In genomic region chr12:89161553-89161952, GRCh38 we compare ENCODE assay signal across 2 cellular contexts.
TF ChIP-seq lines count a peak whose summit lies in the region.

No MANE protein-coding gene starts in this region.

TF ChIP-seq in A549, 52 proteins besides CTCF, POLR2A, EP300 and RAD21:
- TF ChIP-seq NFE2L2 (conservative IDR thresholded peaks at IDR 0.05; ENCODE audit: low read length), result no peak
- TF ChIP-seq CEBPB (IDR thresholded peaks at IDR 0.05), result peak; percentile 41 to 53; a peak in 3 of 4 replicates

TF ChIP-seq in IMR-90, 13 proteins besides CTCF, POLR2A, EP300 and RAD21:
- TF ChIP-seq CHD1 (IDR thresholded peaks at IDR 0.05; ENCODE audit: low read depth, low read length), result no peak
- TF ChIP-seq CEBPB (IDR thresholded peaks at IDR 0.05; ENCODE audit: low read depth, low read length), result peak; percentile 39; the same call in 1 of the 2 replicates
- TF ChIP-seq ELK1 (IDR thresholded peaks at IDR 0.05; ENCODE audit: borderline replicate concordance, low read depth, low read length), result no peak
TF ChIP-seq in IMR-90: peak in this region for 1.
